In genomic region chr1:195530961-195531360, GRCh38 we compare ENCODE assay signal across 14 cellular contexts.
DNase-seq lines count a peak whose midpoint lies in the region; ATAC-seq and TF ChIP-seq lines count a peak whose summit lies in the region.
"Had no signal": no experiment of that assay in that cellular context is flagged by ENCODE, and none has a peak within 500 bp of the region (broad histone marks: within the 10 kb centered on the region; RNA-seq: fewer than 3 reads in every experiment).

No MANE protein-coding gene starts in this region.

- DNase-seq in GM04503 (ENCODE audit: low read depth) (peak; percentile 43), NCI-H226 (peak; percentile 16), fibroblast of mammary gland (ENCODE audit: low read depth) (peak; percentile 11), renal cortical epithelial cell (ENCODE audit: low read depth) (peak; percentile 9), NCI-H187 (lab: John Stamatoyannopoulos, UW) (no peak)
- DNase-seq: MV-4-11; NCI-H146; NCI-H69; NK-92 treated with Interleukin-12 subunit alpha and Interleukin-12 subunit beta, amount 100 ng/mL, for 24 hours; SJCRH30; T-cell had no signal

- H3K4me3 ChIP-seq in fibroblast of mammary gland (ENCODE audit: control insufficient read depth, low read depth, low read length): no peak overlapping the region
- H3K4me3 ChIP-seq: BLaER1 treated with 17β-estradiol and CSF1 and Interleukin-3, amounts not matched to agents 10 nM and 100 nM; SJCRH30 had no signal

- TF ChIP-seq CTCF in fibroblast of mammary gland (conservative IDR thresholded peaks at IDR 0.05; ENCODE audit: control insufficient read depth, insufficient read depth, low read depth, low read length): no peak

- ATAC-seq in GM21576 (IDR thresholded peaks at IDR 0.05; ENCODE audit: unreplicated experiment) (no peak), GM18519 (IDR thresholded peaks at IDR 0.05; ENCODE audit: low FRiP score, unreplicated experiment) (no peak)
- ATAC-seq: T-cell had no signal

Comparison
In these comparisons a context has a peak if more than half of its experiments do, and no peak if none do; other contexts are left out.
1. DNase-seq: peak in GM04503 (single experiment), NCI-H226 (single experiment), fibroblast of mammary gland (single experiment) and renal cortical epithelial cell (single experiment); none in NCI-H187 (0 of 2).